Comparison of ENCODE assay signal across 9 cellular contexts in the genomic region with DNA sequence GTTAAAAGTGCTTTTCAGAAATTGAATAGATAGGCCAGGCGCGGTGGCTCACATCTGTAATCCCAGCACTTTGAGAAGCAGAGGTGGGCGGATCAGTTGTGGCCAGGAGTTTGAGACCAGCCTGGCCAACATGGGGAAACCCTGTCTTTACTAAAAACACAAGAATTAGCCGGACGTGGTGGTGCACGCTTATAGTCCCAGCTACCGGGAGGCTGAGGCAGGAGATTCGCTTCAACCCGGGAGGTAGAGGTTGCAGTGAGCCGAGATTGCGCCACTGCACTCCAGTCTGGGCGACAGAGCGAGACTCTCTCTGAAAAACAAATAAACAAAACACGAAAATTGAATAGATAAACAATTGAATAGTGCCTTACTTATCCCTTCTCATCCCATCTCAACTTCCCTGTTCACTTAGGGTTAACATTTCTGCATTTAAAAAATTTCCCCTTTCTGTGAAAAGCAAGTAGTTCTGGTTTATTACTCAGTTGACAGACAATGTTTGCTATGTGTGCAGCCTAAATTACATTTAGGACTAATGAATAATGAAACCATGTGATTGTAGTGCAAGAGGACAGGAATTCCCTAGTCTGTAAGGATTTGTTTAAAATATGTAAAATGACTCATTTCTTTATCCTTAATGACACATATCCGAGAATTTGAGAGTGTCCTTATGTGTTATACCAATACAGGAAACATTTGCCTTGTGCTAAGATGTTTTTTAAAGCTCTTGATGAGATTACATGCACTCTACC. TPM values are rescaled to one million over a fixed set of nuclear protein-coding genes. Genes with fewer than 3 reads are reported as not detected.
DNase-seq lines count a peak whose midpoint lies in the region; ATAC-seq and TF ChIP-seq lines count a peak whose summit lies in the region.
"Had no signal": no experiment of that assay in that cellular context is flagged by ENCODE, and none has a peak within 500 bp of the region (broad histone marks: within the 10 kb centered on the region; RNA-seq: fewer than 3 reads in every experiment).

No MANE protein-coding gene starts in this region.

- intact Hi-C loops in A673 (cut with micrococcal nuclease; ENCODE audit: unreplicated experiment): no loop called here
- intact Hi-C loops in Caco-2 (cut with micrococcal nuclease; ENCODE audit: unreplicated experiment): no loop called here
- intact Hi-C loops in activated T-helper 2 cell treated with anti-CD3 and anti-CD28 coated beads, Interferon-gamma antibody, Interleukin-2, Interleukin-4, amounts not matched to agents 10 μg/mL and 5 μg/mL and 100 μg/mL, durations not matched to agents 14 hours and 24 hours and 36 hours (cut with micrococcal nuclease): no loop called here

- H3F3A ChIP-seq in SK-N-SH (replicated peaks; ENCODE audit: insufficient read depth): peaks cover 27% of the 10 kb centered on the region

- ATAC-seq in GM19463 (IDR thresholded peaks at IDR 0.05; ENCODE audit: unreplicated experiment) (peak; percentile 58), HG03521 (IDR thresholded peaks at IDR 0.05; ENCODE audit: unreplicated experiment) (no peak)

- H3K27me3 Mint-ChIP-seq in Caco-2 (ENCODE audit: insufficient read depth, unreplicated experiment): no peaks in the 10 kb centered on the region
- no peaks in the 10 kb centered on the region for H3K27me3 Mint-ChIP-seq in activated T-helper 2 cell treated with anti-CD3 and anti-CD28 coated beads, Interferon-gamma antibody, Interleukin-2, Interleukin-4, amounts not matched to agents 10 μg/mL and 5 μg/mL and 100 μg/mL, durations not matched to agents 14 hours and 24 hours and 36 hours (ENCODE audit: low read depth)

- CTCF ChIA-PET in A673 (lab: Charles Lee) (interaction anchor here (0.8 kb wide), 1 partner anchor 390 kb away, joined by 4 read pairs; no protein-coding TSS in a partner anchor), SK-N-SH (lab: Yijun Ruan, JAX) (no interaction called here), Caco-2 (lab: Charles Lee) (interaction anchor here (0.5 to 1.2 kb wide), 2 partner anchors 53 to 57 kb away, joined by 3 to 4 read pairs; no protein-coding TSS in a partner anchor)

- H2AFZ ChIP-seq in SK-N-SH (ENCODE audit: low read depth): no peak overlapping the region

- TF ChIP-seq EP300 in SK-N-SH (IDR thresholded peaks at IDR 0.05; ENCODE audit: borderline replicate concordance in 1 of 2, low read depth in 1 of 2, low read length in 1 of 2): peak in 1 of 2 experiments; percentile 71; a peak in 2 of 4 replicates

- H3K27me3 ChIP-seq in A673 (replicated peaks; ENCODE audit: insufficient read depth, low read depth, low read length, poor library complexity) (peaks cover 5% of the 10 kb centered on the region), SK-N-SH (ENCODE audit: insufficient read depth) (no peaks in the 10 kb centered on the region), Caco-2 (replicated peaks; ENCODE audit: control insufficient read depth, insufficient read depth, low read length) (no peaks in the 10 kb centered on the region)

- no peaks in the 10 kb centered on the region for H3K9me2 ChIP-seq in SK-N-SH

- no peaks in the 10 kb centered on the region for H3K9me3 ChIP-seq in A673 (ENCODE audit: low read depth, low read length, poor library complexity, severe bottlenecking)
- H3K9me3 ChIP-seq in SK-N-SH: no peaks in the 10 kb centered on the region
- 0 out of 2 replicates have a peak, but pooled peaks cover 2% of the 10 kb centered on the region for H3K9me3 ChIP-seq in Caco-2

- H3K27ac ChIP-seq in A673 (ENCODE audit: low read depth, low read length, poor library complexity, severe bottlenecking): peak overlapping the region; percentile 2
- peak overlapping the region; percentile 62 to 88; a peak in 3 of 4 replicates for H3K27ac ChIP-seq in SK-N-SH (ENCODE audit: low read depth in 2 of 2, low read length in 1 of 2)

- peaks cover 11% of the 10 kb centered on the region for H3K9me3 Mint-ChIP-seq in Caco-2 (ENCODE audit: unreplicated experiment)
- H3K9me3 Mint-ChIP-seq in activated T-helper 2 cell treated with anti-CD3 and anti-CD28 coated beads, Interferon-gamma antibody, Interleukin-2, Interleukin-4, amounts not matched to agents 10 μg/mL and 5 μg/mL and 100 μg/mL, durations not matched to agents 14 hours and 24 hours and 36 hours: peaks cover 11% of the 10 kb centered on the region

- no peak overlapping the region for H3K27ac Mint-ChIP-seq in Caco-2 (ENCODE audit: unreplicated experiment)
- no peak overlapping the region for H3K27ac Mint-ChIP-seq in activated T-helper 2 cell treated with anti-CD3 and anti-CD28 coated beads, Interferon-gamma antibody, Interleukin-2, Interleukin-4, amounts not matched to agents 10 μg/mL and 5 μg/mL and 100 μg/mL, durations not matched to agents 14 hours and 24 hours and 36 hours

- H3K4me1 Mint-ChIP-seq in Caco-2 (ENCODE audit: low read depth, unreplicated experiment): peaks cover 19% of the 10 kb centered on the region
- peaks cover 20% of the 10 kb centered on the region for H3K4me1 Mint-ChIP-seq in activated T-helper 2 cell treated with anti-CD3 and anti-CD28 coated beads, Interferon-gamma antibody, Interleukin-2, Interleukin-4, amounts not matched to agents 10 μg/mL and 5 μg/mL and 100 μg/mL, durations not matched to agents 14 hours and 24 hours and 36 hours (ENCODE audit: low read depth)

- peaks cover 5% of the 10 kb centered on the region; the same call in 1 of the 2 replicates for H4K20me1 ChIP-seq in SK-N-SH (ENCODE audit: insufficient read depth)

- H3K36me3 ChIP-seq in A673 (ENCODE audit: insufficient read depth, low read length, poor library complexity, severe bottlenecking): no peaks in the 10 kb centered on the region
- peaks cover 0 to 4% of the 10 kb centered on the region in 2 experiments for H3K36me3 ChIP-seq in SK-N-SH (replicated peaks in 1 of 2; ENCODE audit: control insufficient read depth in 1 of 2, insufficient read depth in 2 of 2, low read length in 1 of 2)
- no peaks in the 10 kb centered on the region for H3K36me3 ChIP-seq in Caco-2 (ENCODE audit: control insufficient read depth, insufficient read depth, low read length)

- H3K4me3 Mint-ChIP-seq in Caco-2 (ENCODE audit: unreplicated experiment): no peak overlapping the region
- no peak overlapping the region for H3K4me3 Mint-ChIP-seq in activated T-helper 2 cell treated with anti-CD3 and anti-CD28 coated beads, Interferon-gamma antibody, Interleukin-2, Interleukin-4, amounts not matched to agents 10 μg/mL and 5 μg/mL and 100 μg/mL, durations not matched to agents 14 hours and 24 hours and 36 hours (ENCODE audit: low read depth)

- BruUV-seq in A673 (replicated peaks; lab: Mats Ljungman, UMichigan): no TSS peak
- no TSS peak for BruUV-seq in Caco-2 (replicated peaks; lab: Mats Ljungman, UMichigan)

- TF ChIP-seq RAD21 in SK-N-SH (IDR thresholded peaks at IDR 0.05; ENCODE audit: low read length): no peak

- H3K4me2 ChIP-seq in SK-N-SH: peak overlapping the region; percentile 30

- peak overlapping the region; percentile 7; the same call in 1 of the 2 replicates for H3K9ac ChIP-seq in SK-N-SH

- H3K36me3 Mint-ChIP-seq in Caco-2 (ENCODE audit: insufficient read depth, unreplicated experiment): peaks cover 6% of the 10 kb centered on the region
- H3K36me3 Mint-ChIP-seq in activated T-helper 2 cell treated with anti-CD3 and anti-CD28 coated beads, Interferon-gamma antibody, Interleukin-2, Interleukin-4, amounts not matched to agents 10 μg/mL and 5 μg/mL and 100 μg/mL, durations not matched to agents 14 hours and 24 hours and 36 hours (ENCODE audit: low read depth): peaks cover 25% of the 10 kb centered on the region

- TF ChIP-seq CTCF in A673 (conservative IDR thresholded peaks at IDR 0.05; ENCODE audit: low read depth, low read length): no peak
- no peak for TF ChIP-seq CTCF in SK-N-SH (IDR thresholded peaks at IDR 0.05)
- no peak for TF ChIP-seq CTCF in GM20000 (IDR thresholded peaks at IDR 0.05; ENCODE audit: extremely low read depth, missing control alignments)
- no peak for TF ChIP-seq CTCF in Caco-2 (IDR thresholded peaks at IDR 0.05; ENCODE audit: insufficient read depth in 1 of 2, low read depth in 1 of 2, low read length in 1 of 2, severe bottlenecking in 1 of 2, unreplicated experiment in 1 of 2)

- POLR2A ChIA-PET in A673 (lab: Charles Lee; ENCODE audit: low non-redundant PET) (no interaction called here), SK-N-SH (lab: Yijun Ruan, JAX) (no interaction called here), Caco-2 (lab: Charles Lee) (no interaction called here)

- DNase-seq in A673 (ENCODE audit: low spot score) (peak; percentile 91), SK-N-SH (no peak), glomerular visceral epithelial cell (ENCODE audit: extremely low spot score) (peak; percentile 34), GM20000 (ENCODE audit: low spot score) (no peak), Caco-2 (no peak)
- no peak for DNase-seq in activated T-helper 2 cell treated with anti-CD3 and anti-CD28 coated beads, Interferon-gamma antibody, Interleukin-2, Interleukin-4, amounts not matched to agents 10 μg/mL and 5 μg/mL and 100 μg/mL, durations not matched to agents 14 hours and 24 hours and 36 hours (ENCODE audit: low spot score)
- DNase-seq: islet precursor cell had no signal

- peaks cover 21% of the 10 kb centered on the region for H3K4me1 ChIP-seq in A673 (ENCODE audit: insufficient read depth, low read length, poor library complexity, severe bottlenecking)
- H3K4me1 ChIP-seq in SK-N-SH (ENCODE audit: control insufficient read depth in 1 of 2, insufficient read depth in 2 of 2, low read depth in 1 of 2, low read length in 1 of 2): peaks cover 5 to 21% of the 10 kb centered on the region in 2 experiments; a peak in 3 of 4 replicates
- peaks cover 30% of the 10 kb centered on the region for H3K4me1 ChIP-seq in Caco-2

- H3K79me2 ChIP-seq in SK-N-SH (ENCODE audit: insufficient read depth): peaks cover 79% of the 10 kb centered on the region

- H3K4me3 ChIP-seq in A673 (ENCODE audit: low read depth, low read length, poor library complexity, severe bottlenecking) (peak overlapping the region; percentile 1), SK-N-SH (ENCODE audit: low read depth in 2 of 2, low read length in 1 of 2) (peak overlapping the region in 1 of 2 experiments; percentile 30; a peak in 1 of 4 replicates), Caco-2 (ENCODE audit: low read depth, low read length) (no peak overlapping the region)

- WGBS in SK-N-SH (ENCODE audit: low lambda C conversion rate): 70% methylated on average over 15 of the region's 15 CpGs

RNA-seq across cellular contexts. Expression of a gene that starts 6.0 kb away (rescaled TPM):
- total RNA-seq in A673 (2021) (19.7 and 20.6 TPM in 2 replicates), Caco-2 (2022) (28.0 and 28.7 TPM in 2 replicates)
- polyA plus RNA-seq in SK-N-SH (2012; rRNA removed): 2.2 and 2.6 TPM in 2 replicates
- 1.9 and 2.0 TPM in 2 replicates for polyA plus RNA-seq in SK-N-SH (2012; cell fraction: cytosol; rRNA removed)
- 1.9 and 3.7 TPM in 2 replicates for polyA plus RNA-seq in SK-N-SH (2012; cell fraction: nucleus; rRNA removed)
- total RNA-seq in activated T-helper 2 cell treated with anti-CD3 and anti-CD28 coated beads, Interferon-gamma antibody, Interleukin-2, Interleukin-4, amounts not matched to agents 10 μg/mL and 5 μg/mL and 100 μg/mL, durations not matched to agents 14 hours and 24 hours and 36 hours: 14.3 and 14.4 TPM in 2 replicates

RNA-seq across cellular contexts. Expression of a gene that starts 23.5 kb away (rescaled TPM):
- total RNA-seq in A673 (2021) (7.7 and 11.6 TPM in 2 replicates), Caco-2 (2022) (2.5 and 3.4 TPM in 2 replicates)
- not detected in 2 replicates for polyA plus RNA-seq in SK-N-SH (2012; rRNA removed)
- 0.05 TPM in 1 of 2 replicates, not detected in the other for polyA plus RNA-seq in SK-N-SH (2012; cell fraction: cytosol; rRNA removed)
- 0.04 and 0.13 TPM in 2 replicates for polyA plus RNA-seq in SK-N-SH (2012; cell fraction: nucleus; rRNA removed)
- total RNA-seq in activated T-helper 2 cell treated with anti-CD3 and anti-CD28 coated beads, Interferon-gamma antibody, Interleukin-2, Interleukin-4, amounts not matched to agents 10 μg/mL and 5 μg/mL and 100 μg/mL, durations not matched to agents 14 hours and 24 hours and 36 hours: not detected in 2 replicates

Comparison
In these comparisons a context has a peak if more than half of its experiments do, and no peak if none do; other contexts are left out.
1. DNase-seq: peak in A673 (single experiment) and glomerular visceral epithelial cell (single experiment); none in SK-N-SH (single experiment), GM20000 (single experiment), Caco-2 (0 of 2) and activated T-helper 2 cell treated with anti-CD3 and anti-CD28 coated beads, Interferon-gamma antibody, Interleukin-2, Interleukin-4, amounts not matched to agents 10 μg/mL and 5 μg/mL and 100 μg/mL, durations not matched to agents 14 hours and 24 hours and 36 hours (single experiment).